27 cellular contexts compared by ENCODE assay signal in the genomic region with DNA sequence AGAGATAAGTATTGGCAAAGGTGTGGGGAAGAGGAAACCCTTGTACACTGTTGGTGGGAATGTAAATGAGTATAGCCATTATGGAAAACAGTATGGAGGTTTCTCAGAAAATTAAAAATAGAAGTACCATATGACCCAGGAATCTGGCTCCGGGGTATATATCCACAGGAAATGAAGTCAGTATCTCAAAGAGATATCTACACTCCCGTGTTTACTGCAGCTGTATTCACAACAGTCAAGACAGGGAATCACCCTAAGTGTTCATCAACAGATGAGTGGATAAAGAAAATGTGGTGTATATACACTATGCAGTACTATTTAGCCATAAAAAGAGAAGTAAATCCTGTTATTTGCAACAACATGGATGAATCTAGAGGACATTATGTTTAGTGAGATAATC.
"Had no signal": no experiment of that assay in that cellular context is flagged by ENCODE, and none has a peak within 500 bp of the region (broad histone marks: within the 10 kb centered on the region; RNA-seq: fewer than 3 reads in every experiment).

No MANE protein-coding gene starts in this region.

- H3K27ac ChIP-seq: ascending aorta, body of pancreas, KMS-11, Peyer's patch, SJSA1, WERI-Rb-1 had no signal

- H3K9me3 ChIP-seq: ascending aorta, body of pancreas, Peyer's patch, SJSA1 had no signal

- ATAC-seq: activated CD4-positive, alpha-beta T cell treated with anti-CD3 and anti-CD28 coated beads for 36 hours; activated CD8-positive, alpha-beta T cell treated with anti-CD3 and anti-CD28 coated beads for 36 hours; activated naive CD8-positive, alpha-beta T cell treated with anti-CD3 and anti-CD28 coated beads, Interleukin-2, amount 50 U/mL, for 24 hours; activated T-cell treated with anti-CD3 and anti-CD28 coated beads, Interleukin-2, amount 50 U/mL, for 72 hours; body of pancreas; T-cell had no signal

- H3K4me2 ChIP-seq: KMS-11 had no signal

- H3K27me3 ChIP-seq: ascending aorta, body of pancreas, Peyer's patch had no signal

- H3K4me3 ChIP-seq: ascending aorta, body of pancreas, Peyer's patch, SJSA1 had no signal

- H3K36me3 ChIP-seq: ascending aorta, Peyer's patch, SJSA1, WERI-Rb-1 had no signal

- FAIRE-seq: bronchial epithelial cell, TTC549 had no signal

- H3K9ac ChIP-seq: KMS-11 had no signal

- DNase-seq: activated CD4-positive, alpha-beta T cell treated with anti-CD3 and anti-CD28 coated beads for 36 hours; activated CD4-positive, alpha-beta T cell treated with anti-CD3 and anti-CD28 coated beads, Interleukin-2, amount 50 U/mL, for 1 hour; activated CD8-positive, alpha-beta memory T cell treated with anti-CD3 and anti-CD28 coated beads, Interleukin-2, amount 50 U/mL, for 4 hours; activated CD8-positive, alpha-beta T cell treated with anti-CD3 and anti-CD28 coated beads for 36 hours; activated gamma-delta T cell treated with Interleukin-2 at 50 U/mL for 16 hours; activated naive CD8-positive, alpha-beta T cell treated with anti-CD3 and anti-CD28 coated beads, Interleukin-2, amount 50 U/mL, for 24 hours; activated T-cell treated with anti-CD3 and anti-CD28 coated beads, Interleukin-2, amount 50 U/mL, for 72 hours; amniotic stem cell; body of pancreas; central memory CD4-positive, alpha-beta T cell; NCI-H1092; NCI-H1417; NCI-H1930; NCI-H2171; NCI-H2227 treated with DMSO at 0.1 percent for 48 hours; NCI-H69; NK-92 treated with Interleukin-12 subunit alpha and Interleukin-12 subunit beta, amount 100 ng/mL, for 24 hours; Peyer's patch; T-cell; T-helper 2 cell; T1000; WERI-Rb-1 had no signal

- H3K4me1 ChIP-seq: ascending aorta, body of pancreas, Peyer's patch, SJSA1 had no signal
